Comparison of ENCODE assay signal across 15 cellular contexts in genomic region chr2:128306931-128307460, GRCh38. TPM values are rescaled to one million over a fixed set of nuclear protein-coding genes. Genes with fewer than 3 reads are reported as not detected.
DNase-seq lines count a peak whose midpoint lies in the region; ATAC-seq and TF ChIP-seq lines count a peak whose summit lies in the region.
"Had no signal": no experiment of that assay in that cellular context is flagged by ENCODE, and none has a peak within 500 bp of the region (broad histone marks: within the 10 kb centered on the region; RNA-seq: fewer than 3 reads in every experiment).

No MANE protein-coding gene starts in this region.

- H3K27me3 ChIP-seq in BLaER1 treated with 17β-estradiol and CSF1 and Interleukin-3, amounts not matched to agents 10 nM and 100 nM = no peaks in the 10 kb centered on the region
- no peaks in the 10 kb centered on the region for H3K27me3 ChIP-seq in PC-9 (ENCODE audit: insufficient read depth, low read depth)
- no peaks in the 10 kb centered on the region for H3K27me3 ChIP-seq in gastroesophageal sphincter
- no peaks in the 10 kb centered on the region for H3K27me3 ChIP-seq in trophoblast cell (ENCODE audit: insufficient read depth, low read length)
- H3K27me3 ChIP-seq: BE2C had no signal

- H4K20me1 ChIP-seq in BLaER1 treated with 17β-estradiol and CSF1 and Interleukin-3, amounts not matched to agents 10 nM and 100 nM = peaks cover 99 to 100% (median 100%) of the 10 kb centered on the region in 11 experiments
- peaks cover 96% of the 10 kb centered on the region for H4K20me1 ChIP-seq in PC-9 (ENCODE audit: insufficient read depth)

- POLR2A ChIA-PET in PC-9 (lab: Charles Lee; ENCODE audit: unreplicated experiment) = no interaction called here

- H3K36me3 ChIP-seq in BLaER1 treated with 17β-estradiol and CSF1 and Interleukin-3, amounts not matched to agents 10 nM and 100 nM = peaks cover 0 to 20% (median 5%) of the 10 kb centered on the region in 11 experiments; a peak in 7 of 22 replicates
- H3K36me3 ChIP-seq in PC-9 (ENCODE audit: low read depth) = no peaks in the 10 kb centered on the region
- no peaks in the 10 kb centered on the region for H3K36me3 ChIP-seq in gastroesophageal sphincter
- H3K36me3 ChIP-seq in trophoblast cell (ENCODE audit: control insufficient read depth in 1 of 2, insufficient read depth in 2 of 2, low read length in 2 of 2) = peaks cover 2 to 9% of the 10 kb centered on the region in 2 experiments
- H3K36me3 ChIP-seq: BE2C had no signal

- no peak overlapping the region for H3K23ac ChIP-seq in trophoblast cell (ENCODE audit: low read length)

- no peak overlapping the region for H2BK12ac ChIP-seq in trophoblast cell (ENCODE audit: low read length)

- no TSS peak for BruUV-seq in PC-9 (replicated peaks; lab: Mats Ljungman, UMichigan)

- CTCF ChIA-PET in PC-9 (lab: Charles Lee) = no interaction called here

- H4K91ac ChIP-seq in trophoblast cell (ENCODE audit: low read depth, low read length) = no peak overlapping the region

- no peaks in the 10 kb centered on the region for H3K9me3 ChIP-seq in BLaER1 treated with 17β-estradiol and CSF1 and Interleukin-3, amounts not matched to agents 10 nM and 100 nM (replicated peaks in 1 of 11)
- no peaks in the 10 kb centered on the region for H3K9me3 ChIP-seq in PC-9 (ENCODE audit: insufficient read depth, low read depth)
- H3K9me3 ChIP-seq in gastroesophageal sphincter = no peaks in the 10 kb centered on the region
- H3K9me3 ChIP-seq in trophoblast cell (ENCODE audit: insufficient read depth, low read depth, low read length) = peaks cover 2% of the 10 kb centered on the region
- H3K9me3 ChIP-seq: BE2C had no signal

- H3K4me1 ChIP-seq in BLaER1 treated with 17β-estradiol and CSF1 and Interleukin-3, amounts not matched to agents 10 nM and 100 nM = peaks cover 54 to 100% (median 82%) of the 10 kb centered on the region in 10 experiments
- H3K4me1 ChIP-seq in PC-9 (replicated peaks; ENCODE audit: insufficient read depth) (peaks cover 55% of the 10 kb centered on the region), gastroesophageal sphincter (peaks cover 5 to 99% (median 47%) of the 10 kb centered on the region in 3 donors), trophoblast cell (ENCODE audit: control insufficient read depth in 1 of 2, insufficient read depth in 2 of 2, low read length in 2 of 2) (peaks cover 36 to 43% of the 10 kb centered on the region in 2 experiments)
- H3K4me1 ChIP-seq: BE2C had no signal

- H3K4ac ChIP-seq in trophoblast cell (ENCODE audit: low read depth, low read length) = peak overlapping the region; percentile 25

- WGBS in gastroesophageal sphincter (ENCODE audit: low coverage in 1 of 2), 2 donors = no CpG with 5 or more reads among the region's 11 CpGs
- no CpG with 5 or more reads among the region's 11 CpGs for WGBS in trophoblast cell (ENCODE audit: extremely low coverage, insufficient coverage, insufficient read length)

- intact Hi-C loops in PC-9 (cut with micrococcal nuclease; ENCODE audit: unreplicated experiment) = loop anchor here (1.0 to 10.0 kb wide), 3 partner anchors 244 to 782 kb away; partner anchors contain the start of genes IWS1 and SAP130

- TF ChIP-seq CTCF in PC-9 (conservative IDR thresholded peaks at IDR 0.05) (no peak), gastroesophageal sphincter (IDR thresholded peaks at IDR 0.05) (no peak)

- H2AFZ ChIP-seq in PC-9 (no peak overlapping the region), trophoblast cell (ENCODE audit: insufficient read depth, low read length, poor library complexity) (no peak overlapping the region)

- DNase-seq in PC-9 (no peak), trophoblast cell (no peak), NCI-H1694 treated with DMSO at 0.1 percent for 48 hours (lab: John Stamatoyannopoulos, UW) (no peak), SKM-1 treated with dmso at 0.1 percent for 144 hours (lab: John Stamatoyannopoulos, UW; ENCODE audit: unreplicated experiment) (no peak)
- DNase-seq in stimulated activated naive CD4-positive, alpha-beta T cell (lab: John Stamatoyannopoulos, UW) = no peak
- DNase-seq: activated CD8-positive, alpha-beta memory T cell treated with anti-CD3 and anti-CD28 coated beads, Interleukin-2, amount 50 U/mL, for 48 hours; foreskin melanocyte; NCI-H446; SIG-M5; stimulated activated CD4-positive, alpha-beta T cell treated with anti-CD3 and anti-CD28 coated beads, Interleukin-2, amount 100 ng/mL, for 24 hours had no signal

- H3K4me3 ChIP-seq in BLaER1 treated with 17β-estradiol and CSF1 and Interleukin-3, amounts not matched to agents 10 nM and 100 nM = no peak overlapping the region
- H3K4me3 ChIP-seq in PC-9 = no peak overlapping the region
- no peak overlapping the region for H3K4me3 ChIP-seq in gastroesophageal sphincter
- no peak overlapping the region for H3K4me3 ChIP-seq in trophoblast cell (ENCODE audit: low read depth, low read length)

- no peaks in the 10 kb centered on the region for H3K9me2 ChIP-seq in PC-9 (ENCODE audit: insufficient read depth)

- no peak overlapping the region for H2BK120ac ChIP-seq in trophoblast cell (ENCODE audit: insufficient read depth, low read length, poor library complexity)

- H3K79me2 ChIP-seq in PC-9 (ENCODE audit: low read depth) (peaks cover 90% of the 10 kb centered on the region), trophoblast cell (ENCODE audit: control insufficient read depth, insufficient read depth, low read length, poor library complexity) (peaks cover 11% of the 10 kb centered on the region)

- peaks cover 24% of the 10 kb centered on the region for H3F3A ChIP-seq in PC-9 (ENCODE audit: insufficient read depth, low read depth)

- H3K27ac ChIP-seq in BLaER1 treated with 17β-estradiol and CSF1 and Interleukin-3, amounts not matched to agents 10 nM and 100 nM = no peak overlapping the region; a peak in 1 of 22 replicates
- no peak overlapping the region for H3K27ac ChIP-seq in PC-9
- peak overlapping the region in 3 of 4 donors; percentile 71 to 78 (median 77) for H3K27ac ChIP-seq in gastroesophageal sphincter
- no peak overlapping the region for H3K27ac ChIP-seq in trophoblast cell (ENCODE audit: low read depth, low read length)

- TF ChIP-seq POLR2A in gastroesophageal sphincter (IDR thresholded peaks at IDR 0.05) = no peak

- no peak for TF ChIP-seq EP300 in gastroesophageal sphincter (IDR thresholded peaks at IDR 0.05)

- peak overlapping the region; percentile 56 to 88 (median 77); a peak in 21 of 22 replicates for H3K4me2 ChIP-seq in BLaER1 treated with 17β-estradiol and CSF1 and Interleukin-3, amounts not matched to agents 10 nM and 100 nM
- H3K4me2 ChIP-seq in PC-9 (peak overlapping the region; percentile 60), trophoblast cell (ENCODE audit: low read length) (no peak overlapping the region)

- H3K79me1 ChIP-seq in trophoblast cell (ENCODE audit: low read length) = peaks cover 22% of the 10 kb centered on the region

- no peak for ATAC-seq in gastroesophageal sphincter
- ATAC-seq in HG02623 (IDR thresholded peaks at IDR 0.05; ENCODE audit: unreplicated experiment) = no peak
- ATAC-seq: stimulated activated effector memory CD8-positive, alpha-beta T cell treated with anti-CD3 and anti-CD28 coated beads, Interleukin-12 subunit alpha, Interleukin-12 subunit beta, amount 100 ng/mL, for 72 hours had no signal

- no peak overlapping the region for H3K18ac ChIP-seq in trophoblast cell (ENCODE audit: low read length)

- H2BK5ac ChIP-seq in trophoblast cell (ENCODE audit: low read depth, low read length, poor library complexity) = no peak overlapping the region

- H3K9ac ChIP-seq in BLaER1 treated with 17β-estradiol and CSF1 and Interleukin-3, amounts not matched to agents 10 nM and 100 nM = peak overlapping the region in 4 of 11 experiments; percentile 16 to 30 (median 24); a peak in 2 of 22 replicates
- H3K9ac ChIP-seq in trophoblast cell (ENCODE audit: low read length) = no peak overlapping the region

- H2AK5ac ChIP-seq in trophoblast cell (ENCODE audit: low read length) = no peak overlapping the region

- H4K12ac ChIP-seq in trophoblast cell (ENCODE audit: low read depth, low read length) = no peak overlapping the region

- H3K14ac ChIP-seq in trophoblast cell (ENCODE audit: low read length) = peak overlapping the region; percentile 68

- H4K8ac ChIP-seq in trophoblast cell (ENCODE audit: low read depth, low read length) = no peak overlapping the region

RNA-seq across cellular contexts. Expression of gene HS6ST1, which starts 11.7 kb away (rescaled TPM):
- 20.2 and 26.2 TPM in 2 replicates for total RNA-seq in PC-9 (2021)
- total RNA-seq in gastroesophageal sphincter = 10 to 100 TPM; 20.5 to 43.6 (median 32.1) TPM
- 26.6 and 27.7 TPM in 2 replicates for polyA plus RNA-seq in trophoblast cell (2013)

Comparison
In these comparisons a context has a peak if more than half of its experiments do, and no peak if none do; other contexts are left out.
1. H3K27ac ChIP-seq: peak in gastroesophageal sphincter (3 of 4); none in BLaER1 treated with 17β-estradiol and CSF1 and Interleukin-3, amounts not matched to agents 10 nM and 100 nM (0 of 11), PC-9 (single experiment) and trophoblast cell (single experiment).